Comparison of ENCODE assay signal across 20 cellular contexts in genomic region chr4:165133150-165133549, GRCh38. TPM values are rescaled to one million over a fixed set of nuclear protein-coding genes. Genes with fewer than 3 reads are reported as not detected.
DNase-seq lines count a peak whose midpoint lies in the region; ATAC-seq and TF ChIP-seq lines count a peak whose summit lies in the region.
"Had no signal": no experiment of that assay in that cellular context is flagged by ENCODE, and none has a peak within 500 bp of the region (broad histone marks: within the 10 kb centered on the region; RNA-seq: fewer than 3 reads in every experiment).

No MANE protein-coding gene starts in this region.

- peak overlapping the region; percentile 11 for H3K27ac ChIP-seq in cardiac muscle cell
- H3K27ac ChIP-seq: sigmoid colon had no signal

- no peak for TF ChIP-seq POLR2A in lower leg skin (IDR thresholded peaks at IDR 0.05)

- peaks cover 12% of the 10 kb centered on the region for H3K4me1 ChIP-seq in cardiac muscle cell (ENCODE audit: low read depth)
- H3K4me1 ChIP-seq: sigmoid colon had no signal

- no peaks in the 10 kb centered on the region for H3K27me3 Mint-ChIP-seq in dendritic cell treated with granulocyte-macrophage colony-stimulating factor and Interleukin-4, amounts not matched to agents 40 ng/mL and 50 ng/mL, for 4 days

- peak in 1 of 2 donors; percentile 10 for DNase-seq in cardiac muscle cell (ENCODE audit: low read depth in 1 of 2, low spot score in 1 of 2)
- no peak for DNase-seq in Right ventricle myocardium superior
- DNase-seq in NOMO-1 treated with dmso at 0.1 percent for 144 hours (lab: John Stamatoyannopoulos, UW; ENCODE audit: unreplicated experiment): peak; percentile 82
- DNase-seq in NCI-H2107 (lab: John Stamatoyannopoulos, UW): no peak
- DNase-seq in lower leg skin (ENCODE audit: low spot score in 2 of 2): no peak
- DNase-seq in NCI-H2029 (lab: John Stamatoyannopoulos, UW): no peak
- DNase-seq: activated CD4-positive, alpha-beta T cell treated with anti-CD3 and anti-CD28 coated beads, Interleukin-2, amount 50 U/mL, for 4 hours; activated gamma-delta T cell treated with Interleukin-2 at 50 U/mL for 16 hours; CD4-positive, CD25-positive, alpha-beta regulatory T cell; DMS153; kidney glomerular epithelial cell; NCI-H526 treated with DMSO at 0.1 percent for 48 hours; nephron progenitor cell; sigmoid colon had no signal

- H3K36me3 ChIP-seq in cardiac muscle cell: no peaks in the 10 kb centered on the region
- H3K36me3 ChIP-seq: sigmoid colon had no signal

- no peaks in the 10 kb centered on the region for H3K9me3 Mint-ChIP-seq in dendritic cell treated with granulocyte-macrophage colony-stimulating factor and Interleukin-4, amounts not matched to agents 40 ng/mL and 50 ng/mL, for 4 days
- H3K9me3 Mint-ChIP-seq: CD4-positive, CD25-positive, alpha-beta regulatory T cell; central memory CD8-positive, alpha-beta T cell; stimulated activated naive CD8-positive, alpha-beta T cell treated with anti-CD3 and anti-CD28 coated beads, Interleukin-15, Interleukin-2, amounts not matched to agents 100 ng/mL and 50 ng/mL, for 24 hours had no signal

- H3K9me3 ChIP-seq in cardiac muscle cell (ENCODE audit: low read depth): no peaks in the 10 kb centered on the region
- H3K9me3 ChIP-seq: sigmoid colon had no signal

- WGBS in lower leg skin, 2 donors: 57 to 63% methylated on average over 2 of the region's 2 CpGs

- H3K4me3 Mint-ChIP-seq in dendritic cell treated with granulocyte-macrophage colony-stimulating factor and Interleukin-4, amounts not matched to agents 40 ng/mL and 50 ng/mL, for 4 days: no peak overlapping the region
- H3K4me3 Mint-ChIP-seq: CD4-positive, CD25-positive, alpha-beta regulatory T cell; central memory CD8-positive, alpha-beta T cell; mesothelial cell of epicardium; nephron progenitor cell; stimulated activated naive CD8-positive, alpha-beta T cell treated with anti-CD3 and anti-CD28 coated beads, Interleukin-15, Interleukin-2, amounts not matched to agents 100 ng/mL and 50 ng/mL, for 24 hours; type B pancreatic cell had no signal

- H3K4me1 Mint-ChIP-seq in dendritic cell treated with granulocyte-macrophage colony-stimulating factor and Interleukin-4, amounts not matched to agents 40 ng/mL and 50 ng/mL, for 4 days (ENCODE audit: low read depth): peaks cover 25% of the 10 kb centered on the region
- H3K4me1 Mint-ChIP-seq: central memory CD8-positive, alpha-beta T cell; mesothelial cell of epicardium; nephron progenitor cell had no signal

- H3K4me3 ChIP-seq in cardiac muscle cell (no peak overlapping the region), lower leg skin (ENCODE audit: low read depth, poor library complexity, severe bottlenecking) (no peak overlapping the region)
- H3K4me3 ChIP-seq: sigmoid colon had no signal

- H3K27ac Mint-ChIP-seq in dendritic cell treated with granulocyte-macrophage colony-stimulating factor and Interleukin-4, amounts not matched to agents 40 ng/mL and 50 ng/mL, for 4 days: peak overlapping the region; percentile 10
- H3K27ac Mint-ChIP-seq: mesothelial cell of epicardium; nephron progenitor cell; stimulated activated naive CD8-positive, alpha-beta T cell treated with anti-CD3 and anti-CD28 coated beads, Interleukin-15, Interleukin-2, amounts not matched to agents 100 ng/mL and 50 ng/mL, for 24 hours; type B pancreatic cell had no signal

- no peak for ATAC-seq in Right ventricle myocardium superior (ENCODE audit: poor library complexity)
- no peak for ATAC-seq in GM21423 (IDR thresholded peaks at IDR 0.05; ENCODE audit: unreplicated experiment)

- H3K36me3 Mint-ChIP-seq in dendritic cell treated with granulocyte-macrophage colony-stimulating factor and Interleukin-4, amounts not matched to agents 40 ng/mL and 50 ng/mL, for 4 days (ENCODE audit: low read depth): no peaks in the 10 kb centered on the region
- H3K36me3 Mint-ChIP-seq: CD4-positive, CD25-positive, alpha-beta regulatory T cell; type B pancreatic cell had no signal

- intact Hi-C loops in Right ventricle myocardium superior (cut with DNase I) (loop anchor here (5.0 kb wide), 2 partner anchors 214 to 329 kb away; no protein-coding TSS in a partner anchor), lower leg skin (cut with DNase I; ENCODE audit: low total_unique reads) (loop anchor here (5.0 kb wide), 1 partner anchor 334 kb away; no protein-coding TSS in a partner anchor)
- intact Hi-C loops in dendritic cell treated with granulocyte-macrophage colony-stimulating factor and Interleukin-4, amounts not matched to agents 40 ng/mL and 50 ng/mL, for 4 days (cut with micrococcal nuclease): loop anchor here (5.0 kb wide), 3 partner anchors 74 to 209 kb away; partner anchors contain the start of genes KLHL2 and MSMO1

- TF ChIP-seq CTCF in cardiac muscle cell (IDR thresholded peaks at IDR 0.05; ENCODE audit: low read depth, low read length) (no peak), lower leg skin (IDR thresholded peaks at IDR 0.05) (no peak)

- no peaks in the 10 kb centered on the region for H3K27me3 ChIP-seq in cardiac muscle cell
- H3K27me3 ChIP-seq: sigmoid colon had no signal

RNA-seq across cellular contexts. Expression of gene TMEM192, which starts 20.5 kb away (rescaled TPM):
- total RNA-seq in cardiac muscle cell (5.2 and 7.7 TPM in 2 replicates), Right ventricle myocardium superior (15.8 TPM), lower leg skin (10 to 100 TPM in 3 of 4 donors, 1 to 10 TPM in 1; 7.0 to 12.6 (median 11.4) TPM)
- 14.0 and 17.3 TPM in 2 replicates for polyA plus RNA-seq in cardiac muscle cell
